10 cellular contexts compared by ENCODE assay signal in the genomic region with DNA sequence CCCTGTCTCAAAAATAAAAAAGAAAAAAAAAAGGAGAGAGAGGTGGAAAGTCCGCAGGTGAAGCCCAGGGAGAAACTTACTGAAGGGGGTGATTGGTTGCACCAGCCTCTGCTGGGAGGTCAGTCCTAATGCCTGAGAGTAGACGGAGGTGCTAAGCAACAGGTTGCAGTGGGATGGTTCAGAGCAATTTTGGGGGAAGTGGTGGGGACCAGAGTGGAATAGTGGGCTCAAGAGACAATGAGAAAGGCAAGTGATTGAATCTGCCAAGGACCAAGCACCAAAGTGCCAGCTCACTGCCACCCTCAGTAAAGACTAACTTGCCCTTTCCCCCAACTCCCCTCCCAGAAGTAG.
A peak's percentile ranks its signal among the peaks of the same experiment; 100 is the strongest.
DNase-seq lines count a peak whose midpoint lies in the region; ATAC-seq, FAIRE-seq and TF ChIP-seq lines count a peak whose summit lies in the region.
"Had no signal": no experiment of that assay in that cellular context is flagged by ENCODE, and none has a peak within 500 bp of the region (broad histone marks: within the 10 kb centered on the region; RNA-seq: fewer than 3 reads in every experiment).

No MANE protein-coding gene starts in this region.

- no peak overlapping the region for H3K27ac Mint-ChIP-seq in natural killer cell
- no peak overlapping the region for H3K27ac Mint-ChIP-seq in natural killer cell treated with Interleukin-12 subunit alpha and Interleukin-12 subunit beta and Interleukin-15 and Interleukin-18, amount 100 ng/mL, for 72 hours
- peak overlapping the region; percentile 95 for H3K27ac Mint-ChIP-seq in activated T-helper 17 cell treated with anti-CD3 and anti-CD28 coated beads, Interleukin-2, amount 50 U/mL, for 72 hours
- H3K27ac Mint-ChIP-seq in neural crest cell (ENCODE audit: unreplicated experiment): peak overlapping the region; percentile 62
- H3K27ac Mint-ChIP-seq: CD14-positive monocyte had no signal

- peaks cover 0 to 3% of the 10 kb centered on the region in 2 donors for H3K27me3 Mint-ChIP-seq in natural killer cell (ENCODE audit: low read depth in 2 of 2)
- peaks cover 0 to 5% of the 10 kb centered on the region in 2 donors for H3K27me3 Mint-ChIP-seq in natural killer cell treated with Interleukin-12 subunit alpha and Interleukin-12 subunit beta and Interleukin-15 and Interleukin-18, amount 100 ng/mL, for 72 hours
- no peaks in the 10 kb centered on the region for H3K27me3 Mint-ChIP-seq in activated T-helper 17 cell treated with anti-CD3 and anti-CD28 coated beads, Interleukin-2, amount 50 U/mL, for 72 hours
- no peaks in the 10 kb centered on the region for H3K27me3 Mint-ChIP-seq in neural crest cell (ENCODE audit: low read depth)

- ATAC-seq in natural killer cell (no peak), HG02840 (IDR thresholded peaks at IDR 0.05; ENCODE audit: low FRiP score, unreplicated experiment) (no peak)
- ATAC-seq in natural killer cell treated with Interleukin-12 subunit alpha and Interleukin-12 subunit beta and Interleukin-15 and Interleukin-18, amount 100 ng/mL, for 72 hours: no peak
- no peak for ATAC-seq in activated T-helper 17 cell treated with anti-CD3 and anti-CD28 coated beads, Interleukin-2, amount 50 U/mL, for 72 hours (replicated peaks)

- intact Hi-C loops in natural killer cell (cut with micrococcal nuclease): no loop called here

- no peak for DNase-seq in natural killer cell
- no peak for DNase-seq in natural killer cell treated with Interleukin-12 subunit alpha and Interleukin-12 subunit beta and Interleukin-15 and Interleukin-18, amount 100 ng/mL, for 72 hours (ENCODE audit: low spot score)
- DNase-seq in neural crest cell (ENCODE audit: low read depth, low spot score): no peak
- DNase-seq in frontal cortex (ENCODE audit: low spot score in 2 of 2): no peak
- DNase-seq in T-helper 9 cell: no peak
- DNase-seq: NCI-H1436 treated with DMSO at 0.1 percent for 48 hours, SHP77 treated with DMSO at 0.1 percent for 48 hours had no signal

- H3K36me3 Mint-ChIP-seq in natural killer cell (no peaks in the 10 kb centered on the region), neural crest cell (ENCODE audit: low read depth) (peaks cover 6% of the 10 kb centered on the region)
- no peaks in the 10 kb centered on the region for H3K36me3 Mint-ChIP-seq in natural killer cell treated with Interleukin-12 subunit alpha and Interleukin-12 subunit beta and Interleukin-15 and Interleukin-18, amount 100 ng/mL, for 72 hours
- H3K36me3 Mint-ChIP-seq in activated T-helper 17 cell treated with anti-CD3 and anti-CD28 coated beads, Interleukin-2, amount 50 U/mL, for 72 hours (ENCODE audit: low read depth): no peaks in the 10 kb centered on the region
- H3K36me3 Mint-ChIP-seq: CD14-positive monocyte had no signal

- H3K4me1 Mint-ChIP-seq in natural killer cell (peaks cover 0 to 5% of the 10 kb centered on the region in 2 donors), neural crest cell (peaks cover 12% of the 10 kb centered on the region)
- H3K4me1 Mint-ChIP-seq in natural killer cell treated with Interleukin-12 subunit alpha and Interleukin-12 subunit beta and Interleukin-15 and Interleukin-18, amount 100 ng/mL, for 72 hours (ENCODE audit: low read depth in 2 of 2): peaks cover 0 to 6% of the 10 kb centered on the region in 2 donors
- peaks cover 13% of the 10 kb centered on the region for H3K4me1 Mint-ChIP-seq in activated T-helper 17 cell treated with anti-CD3 and anti-CD28 coated beads, Interleukin-2, amount 50 U/mL, for 72 hours
- H3K4me1 Mint-ChIP-seq: CD14-positive monocyte had no signal

- TF ChIP-seq CTCF in natural killer cell (IDR thresholded peaks at IDR 0.05) (no peak), neural crest cell (conservative IDR thresholded peaks at IDR 0.05) (no peak)

- FAIRE-seq in frontal cortex (lab: Jason Lieb, UNC): no peak

- H3K4me3 Mint-ChIP-seq in natural killer cell: peak overlapping the region; percentile 17
- no peak overlapping the region for H3K4me3 Mint-ChIP-seq in natural killer cell treated with Interleukin-12 subunit alpha and Interleukin-12 subunit beta and Interleukin-15 and Interleukin-18, amount 100 ng/mL, for 72 hours
- no peak overlapping the region for H3K4me3 Mint-ChIP-seq in activated T-helper 17 cell treated with anti-CD3 and anti-CD28 coated beads, Interleukin-2, amount 50 U/mL, for 72 hours
- H3K4me3 Mint-ChIP-seq in neural crest cell: no peak overlapping the region
- H3K4me3 Mint-ChIP-seq: CD14-positive monocyte had no signal

- no peaks in the 10 kb centered on the region for H3K9me3 Mint-ChIP-seq in natural killer cell
- no peaks in the 10 kb centered on the region for H3K9me3 Mint-ChIP-seq in natural killer cell treated with Interleukin-12 subunit alpha and Interleukin-12 subunit beta and Interleukin-15 and Interleukin-18, amount 100 ng/mL, for 72 hours
- H3K9me3 Mint-ChIP-seq in activated T-helper 17 cell treated with anti-CD3 and anti-CD28 coated beads, Interleukin-2, amount 50 U/mL, for 72 hours: no peaks in the 10 kb centered on the region
- no peaks in the 10 kb centered on the region for H3K9me3 Mint-ChIP-seq in neural crest cell

Comparison
In these comparisons a context has a peak if more than half of its experiments do, and no peak if none do; other contexts are left out.
1. H3K27ac Mint-ChIP-seq: peak in activated T-helper 17 cell treated with anti-CD3 and anti-CD28 coated beads, Interleukin-2, amount 50 U/mL, for 72 hours (single experiment) and neural crest cell (single experiment); none in natural killer cell (0 of 2) and natural killer cell treated with Interleukin-12 subunit alpha and Interleukin-12 subunit beta and Interleukin-15 and Interleukin-18, amount 100 ng/mL, for 72 hours (0 of 2).